In the genomic region with DNA sequence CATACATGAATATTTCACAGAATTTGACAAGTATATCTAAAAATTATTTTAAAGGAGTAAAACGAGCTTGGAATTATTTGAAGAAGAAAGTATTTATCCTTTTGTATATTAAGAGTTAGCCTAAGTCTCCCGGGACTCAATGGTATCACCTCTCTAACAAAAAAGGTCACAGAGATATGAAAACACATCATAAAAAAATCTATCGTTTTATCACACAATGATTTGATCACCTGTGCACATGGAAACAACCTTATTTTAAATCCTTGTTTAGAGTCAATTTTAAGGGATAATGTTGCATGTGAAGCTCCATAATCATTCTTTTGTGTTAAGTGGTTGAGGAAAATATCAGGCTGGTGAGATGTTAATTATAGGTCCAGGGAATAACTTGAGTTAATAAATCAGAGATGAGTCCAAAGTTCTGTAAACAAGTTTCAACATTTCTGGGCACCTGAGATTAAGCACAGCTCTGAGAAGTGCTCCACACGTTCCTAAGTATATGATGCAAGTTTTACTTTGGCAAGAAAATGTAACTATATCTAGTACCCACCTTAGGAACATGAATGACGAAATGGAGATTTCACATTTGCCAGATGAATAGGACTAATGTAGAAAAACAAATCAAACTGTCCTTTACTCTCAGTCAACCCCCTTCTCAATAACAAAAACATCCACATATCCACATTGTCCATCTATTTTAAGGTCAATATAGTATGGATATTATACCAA, we compare ENCODE assay signal across 1 cellular context.
TF ChIP-seq lines count a peak whose summit lies in the region.

No MANE protein-coding gene starts in this region.

TF ChIP-seq in SK-N-SH treated with all-trans-retinoic acid at 6 μM for 48 hours, 23 proteins besides CTCF, POLR2A, EP300 and RAD21 (continued from another document):
- TF ChIP-seq CREB5 (CRISPR knock-in tag; IDR thresholded peaks at IDR 0.05; ENCODE audit: low read depth) (no peak), ZNF565 (CRISPR knock-in tag; conservative IDR thresholded peaks at IDR 0.05; ENCODE audit: low read depth) (no peak), TCF4 (CRISPR knock-in tag; IDR thresholded peaks at IDR 0.05; ENCODE audit: borderline replicate concordance) (no peak), BACH2 (CRISPR knock-in tag; IDR thresholded peaks at IDR 0.05; ENCODE audit: borderline replicate concordance) (no peak), ZNF8 (CRISPR knock-in tag; IDR thresholded peaks at IDR 0.05) (no peak), SNAI2 (CRISPR knock-in tag; IDR thresholded peaks at IDR 0.05) (no peak), OSR1 (CRISPR knock-in tag; IDR thresholded peaks at IDR 0.05) (no peak), ISL1 (CRISPR knock-in tag; IDR thresholded peaks at IDR 0.05) (no peak), PPARA (CRISPR knock-in tag; IDR thresholded peaks at IDR 0.05; ENCODE audit: borderline replicate concordance) (no peak), ZNF70 (CRISPR knock-in tag; IDR thresholded peaks at IDR 0.05) (no peak), ESRRG (CRISPR knock-in tag; IDR thresholded peaks at IDR 0.05) (no peak), CSDC2 (CRISPR knock-in tag; IDR thresholded peaks at IDR 0.05) (no peak), TOX (CRISPR knock-in tag; IDR thresholded peaks at IDR 0.05; ENCODE audit: borderline replicate concordance) (no peak), RARB (CRISPR knock-in tag; IDR thresholded peaks at IDR 0.05) (no peak), ZFP30 (CRISPR knock-in tag; IDR thresholded peaks at IDR 0.05) (no peak), CSRNP3 (CRISPR knock-in tag; IDR thresholded peaks at IDR 0.05) (no peak)
- TF ChIP-seq, protein P1, sequence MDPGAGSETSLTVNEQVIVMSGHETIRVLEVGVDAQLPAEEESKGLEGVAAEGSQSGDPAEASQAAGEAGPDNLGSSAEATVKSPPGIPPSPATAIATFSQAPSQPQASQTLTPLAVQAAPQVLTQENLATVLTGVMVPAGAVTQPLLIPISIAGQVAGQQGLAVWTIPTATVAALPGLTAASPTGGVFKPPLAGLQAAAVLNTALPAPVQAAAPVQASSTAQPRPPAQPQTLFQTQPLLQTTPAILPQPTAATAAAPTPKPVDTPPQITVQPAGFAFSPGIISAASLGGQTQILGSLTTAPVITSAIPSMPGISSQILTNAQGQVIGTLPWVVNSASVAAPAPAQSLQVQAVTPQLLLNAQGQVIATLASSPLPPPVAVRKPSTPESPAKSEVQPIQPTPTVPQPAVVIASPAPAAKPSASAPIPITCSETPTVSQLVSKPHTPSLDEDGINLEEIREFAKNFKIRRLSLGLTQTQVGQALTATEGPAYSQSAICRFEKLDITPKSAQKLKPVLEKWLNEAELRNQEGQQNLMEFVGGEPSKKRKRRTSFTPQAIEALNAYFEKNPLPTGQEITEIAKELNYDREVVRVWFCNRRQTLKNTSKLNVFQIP (CRISPR knock-in tag; IDR thresholded peaks at IDR 0.05; ENCODE audit: borderline replicate concordance, low read depth) = no peak
